13 cellular contexts compared by ENCODE assay signal in genomic region chr3:105598047-105598796, GRCh38.
DNase-seq lines count a peak whose midpoint lies in the region; ATAC-seq and TF ChIP-seq lines count a peak whose summit lies in the region.
"Had no signal": no experiment of that assay in that cellular context is flagged by ENCODE, and none has a peak within 500 bp of the region (broad histone marks: within the 10 kb centered on the region; RNA-seq: fewer than 3 reads in every experiment).

No MANE protein-coding gene starts in this region.

- in situ Hi-C loops in astrocyte of the cerebellum (cut with HindIII; ENCODE audit: low sequenced_read_pairs) = no loop called here

- H3K27me3 ChIP-seq in spleen (replicated peaks in 1 of 7) = no peaks in the 10 kb centered on the region

- no peaks in the 10 kb centered on the region for H3K4me1 ChIP-seq in spleen
- H3K4me1 ChIP-seq: Caco-2 had no signal

- peak; percentile 77 for DNase-seq in AG09309 (ENCODE audit: low read depth)
- DNase-seq in HT1080 (ENCODE audit: low read depth) = peak; percentile 98
- peak; percentile 59 for DNase-seq in astrocyte of the cerebellum (ENCODE audit: low read depth)
- peak; percentile 71 for DNase-seq in islet precursor cell
- no peak for DNase-seq in NCI-H82 (lab: John Stamatoyannopoulos, UW)
- DNase-seq in spleen = no peak
- no peak for DNase-seq in activated CD4-positive, alpha-beta T cell treated with anti-CD3 and anti-CD28 coated beads for 48 hours
- DNase-seq: Caco-2, GOT3, NCI-H1048, NCI-H774 had no signal

- TF ChIP-seq POLR2A in spleen (IDR thresholded peaks at IDR 0.05) = no peak

- no peaks in the 10 kb centered on the region for H3K36me3 ChIP-seq in spleen
- H3K36me3 ChIP-seq: thoracic aorta had no signal

- H3K9me3 ChIP-seq in spleen = no peaks in the 10 kb centered on the region
- H3K9me3 ChIP-seq: thoracic aorta had no signal

- H3K4me3 ChIP-seq in AG09309 (ENCODE audit: control insufficient read depth, low read depth, low read length) (no peak overlapping the region), astrocyte of the cerebellum (ENCODE audit: low read depth, low read length) (no peak overlapping the region), spleen (no peak overlapping the region)
- H3K4me3 ChIP-seq: thoracic aorta had no signal

- no peak for ATAC-seq in HG03432 (IDR thresholded peaks at IDR 0.05; ENCODE audit: unreplicated experiment)

- no peak for TF ChIP-seq CTCF in AG09309 (IDR thresholded peaks at IDR 0.05; ENCODE audit: control insufficient read depth, insufficient read depth, low read depth, low read length, missing control alignments)
- TF ChIP-seq CTCF in astrocyte of the cerebellum (IDR thresholded peaks at IDR 0.05; ENCODE audit: low read depth, low read length, missing control alignments) = no peak
- TF ChIP-seq CTCF in spleen (IDR thresholded peaks at IDR 0.05 in 8 of 11, conservative IDR thresholded peaks at IDR 0.05 in 3 of 11) = no peak

- intact Hi-C loops in spleen (cut with DNase I; ENCODE audit: low total_unique reads) = no loop called here

- no peak overlapping the region for H3K27ac ChIP-seq in spleen
- H3K27ac ChIP-seq: thoracic aorta had no signal

- whole genome bisulfite sequencing in spleen, 5 donors = 67 to 84% (median 75%) methylated on average over 3 of the region's 3 CpGs

Comparison
In these comparisons a context has a peak if more than half of its experiments do, and no peak if none do; other contexts are left out.
1. DNase-seq: peak in AG09309 (single experiment), HT1080 (single experiment), astrocyte of the cerebellum (single experiment) and islet precursor cell (single experiment); none in NCI-H82 (single experiment), spleen (single experiment) and activated CD4-positive, alpha-beta T cell treated with anti-CD3 and anti-CD28 coated beads for 48 hours (single experiment).